Comparison of ENCODE assay signal across 1 cellular context in genomic region chr20:62025832-62026563, GRCh38.
TF ChIP-seq lines count a peak whose summit lies in the region.

No MANE protein-coding gene starts in this region.

TF ChIP-seq in K562, 482 proteins besides CTCF, POLR2A, EP300 and RAD21 (continued from another document):
- TF ChIP-seq, protein P1, sequence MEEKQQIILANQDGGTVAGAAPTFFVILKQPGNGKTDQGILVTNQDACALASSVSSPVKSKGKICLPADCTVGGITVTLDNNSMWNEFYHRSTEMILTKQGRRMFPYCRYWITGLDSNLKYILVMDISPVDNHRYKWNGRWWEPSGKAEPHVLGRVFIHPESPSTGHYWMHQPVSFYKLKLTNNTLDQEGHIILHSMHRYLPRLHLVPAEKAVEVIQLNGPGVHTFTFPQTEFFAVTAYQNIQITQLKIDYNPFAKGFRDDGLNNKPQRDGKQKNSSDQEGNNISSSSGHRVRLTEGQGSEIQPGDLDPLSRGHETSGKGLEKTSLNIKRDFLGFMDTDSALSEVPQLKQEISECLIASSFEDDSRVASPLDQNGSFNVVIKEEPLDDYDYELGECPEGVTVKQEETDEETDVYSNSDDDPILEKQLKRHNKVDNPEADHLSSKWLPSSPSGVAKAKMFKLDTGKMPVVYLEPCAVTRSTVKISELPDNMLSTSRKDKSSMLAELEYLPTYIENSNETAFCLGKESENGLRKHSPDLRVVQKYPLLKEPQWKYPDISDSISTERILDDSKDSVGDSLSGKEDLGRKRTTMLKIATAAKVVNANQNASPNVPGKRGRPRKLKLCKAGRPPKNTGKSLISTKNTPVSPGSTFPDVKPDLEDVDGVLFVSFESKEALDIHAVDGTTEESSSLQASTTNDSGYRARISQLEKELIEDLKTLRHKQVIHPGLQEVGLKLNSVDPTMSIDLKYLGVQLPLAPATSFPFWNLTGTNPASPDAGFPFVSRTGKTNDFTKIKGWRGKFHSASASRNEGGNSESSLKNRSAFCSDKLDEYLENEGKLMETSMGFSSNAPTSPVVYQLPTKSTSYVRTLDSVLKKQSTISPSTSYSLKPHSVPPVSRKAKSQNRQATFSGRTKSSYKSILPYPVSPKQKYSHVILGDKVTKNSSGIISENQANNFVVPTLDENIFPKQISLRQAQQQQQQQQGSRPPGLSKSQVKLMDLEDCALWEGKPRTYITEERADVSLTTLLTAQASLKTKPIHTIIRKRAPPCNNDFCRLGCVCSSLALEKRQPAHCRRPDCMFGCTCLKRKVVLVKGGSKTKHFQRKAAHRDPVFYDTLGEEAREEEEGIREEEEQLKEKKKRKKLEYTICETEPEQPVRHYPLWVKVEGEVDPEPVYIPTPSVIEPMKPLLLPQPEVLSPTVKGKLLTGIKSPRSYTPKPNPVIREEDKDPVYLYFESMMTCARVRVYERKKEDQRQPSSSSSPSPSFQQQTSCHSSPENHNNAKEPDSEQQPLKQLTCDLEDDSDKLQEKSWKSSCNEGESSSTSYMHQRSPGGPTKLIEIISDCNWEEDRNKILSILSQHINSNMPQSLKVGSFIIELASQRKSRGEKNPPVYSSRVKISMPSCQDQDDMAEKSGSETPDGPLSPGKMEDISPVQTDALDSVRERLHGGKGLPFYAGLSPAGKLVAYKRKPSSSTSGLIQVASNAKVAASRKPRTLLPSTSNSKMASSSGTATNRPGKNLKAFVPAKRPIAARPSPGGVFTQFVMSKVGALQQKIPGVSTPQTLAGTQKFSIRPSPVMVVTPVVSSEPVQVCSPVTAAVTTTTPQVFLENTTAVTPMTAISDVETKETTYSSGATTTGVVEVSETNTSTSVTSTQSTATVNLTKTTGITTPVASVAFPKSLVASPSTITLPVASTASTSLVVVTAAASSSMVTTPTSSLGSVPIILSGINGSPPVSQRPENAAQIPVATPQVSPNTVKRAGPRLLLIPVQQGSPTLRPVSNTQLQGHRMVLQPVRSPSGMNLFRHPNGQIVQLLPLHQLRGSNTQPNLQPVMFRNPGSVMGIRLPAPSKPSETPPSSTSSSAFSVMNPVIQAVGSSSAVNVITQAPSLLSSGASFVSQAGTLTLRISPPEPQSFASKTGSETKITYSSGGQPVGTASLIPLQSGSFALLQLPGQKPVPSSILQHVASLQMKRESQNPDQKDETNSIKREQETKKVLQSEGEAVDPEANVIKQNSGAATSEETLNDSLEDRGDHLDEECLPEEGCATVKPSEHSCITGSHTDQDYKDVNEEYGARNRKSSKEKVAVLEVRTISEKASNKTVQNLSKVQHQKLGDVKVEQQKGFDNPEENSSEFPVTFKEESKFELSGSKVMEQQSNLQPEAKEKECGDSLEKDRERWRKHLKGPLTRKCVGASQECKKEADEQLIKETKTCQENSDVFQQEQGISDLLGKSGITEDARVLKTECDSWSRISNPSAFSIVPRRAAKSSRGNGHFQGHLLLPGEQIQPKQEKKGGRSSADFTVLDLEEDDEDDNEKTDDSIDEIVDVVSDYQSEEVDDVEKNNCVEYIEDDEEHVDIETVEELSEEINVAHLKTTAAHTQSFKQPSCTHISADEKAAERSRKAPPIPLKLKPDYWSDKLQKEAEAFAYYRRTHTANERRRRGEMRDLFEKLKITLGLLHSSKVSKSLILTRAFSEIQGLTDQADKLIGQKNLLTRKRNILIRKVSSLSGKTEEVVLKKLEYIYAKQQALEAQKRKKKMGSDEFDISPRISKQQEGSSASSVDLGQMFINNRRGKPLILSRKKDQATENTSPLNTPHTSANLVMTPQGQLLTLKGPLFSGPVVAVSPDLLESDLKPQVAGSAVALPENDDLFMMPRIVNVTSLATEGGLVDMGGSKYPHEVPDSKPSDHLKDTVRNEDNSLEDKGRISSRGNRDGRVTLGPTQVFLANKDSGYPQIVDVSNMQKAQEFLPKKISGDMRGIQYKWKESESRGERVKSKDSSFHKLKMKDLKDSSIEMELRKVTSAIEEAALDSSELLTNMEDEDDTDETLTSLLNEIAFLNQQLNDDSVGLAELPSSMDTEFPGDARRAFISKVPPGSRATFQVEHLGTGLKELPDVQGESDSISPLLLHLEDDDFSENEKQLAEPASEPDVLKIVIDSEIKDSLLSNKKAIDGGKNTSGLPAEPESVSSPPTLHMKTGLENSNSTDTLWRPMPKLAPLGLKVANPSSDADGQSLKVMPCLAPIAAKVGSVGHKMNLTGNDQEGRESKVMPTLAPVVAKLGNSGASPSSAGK (IDR thresholded peaks at IDR 0.05) = peak; percentile 75
- no peak for TF ChIP-seq HDAC8 (tag; IDR thresholded peaks at IDR 0.05)
- TF ChIP-seq, protein P2, sequence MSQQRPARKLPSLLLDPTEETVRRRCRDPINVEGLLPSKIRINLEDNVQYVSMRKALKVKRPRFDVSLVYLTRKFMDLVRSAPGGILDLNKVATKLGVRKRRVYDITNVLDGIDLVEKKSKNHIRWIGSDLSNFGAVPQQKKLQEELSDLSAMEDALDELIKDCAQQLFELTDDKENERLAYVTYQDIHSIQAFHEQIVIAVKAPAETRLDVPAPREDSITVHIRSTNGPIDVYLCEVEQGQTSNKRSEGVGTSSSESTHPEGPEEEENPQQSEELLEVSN (IDR thresholded peaks at IDR 0.05; ENCODE audit: borderline replicate concordance in 1 of 2, extremely low read depth in 1 of 2, insufficient read depth in 1 of 2, insufficient read length in 1 of 2, low read depth in 1 of 2, low read length in 1 of 2, poor library complexity in 1 of 2, severe bottlenecking in 1 of 2) = peak in 1 of 2 experiments; percentile 70
TF ChIP-seq in K562: peak in this region for 19.
